8 cellular contexts compared by ENCODE assay signal in genomic region chr2:222424281-222424728, GRCh38. TPM values are rescaled to one million over a fixed set of nuclear protein-coding genes. Genes with fewer than 3 reads are reported as not detected.
A peak's percentile ranks its signal among the peaks of the same experiment; 100 is the strongest.
DNase-seq lines count a peak whose midpoint lies in the region; ATAC-seq and TF ChIP-seq lines count a peak whose summit lies in the region.

Gene SGPP2 (plus strand): TSS chr2:222424543. CDS start chr2:222424603, 60 bp downstream.

- no peak for TF ChIP-seq CTCF in glutamatergic neuron (IDR thresholded peaks at IDR 0.05; ENCODE audit: partially characterized antibody, unreplicated experiment)
- no peak for TF ChIP-seq CTCF in prostate gland (IDR thresholded peaks at IDR 0.05)

- ATAC-seq in HG03280 (IDR thresholded peaks at IDR 0.05; ENCODE audit: unreplicated experiment): peak; percentile 32
- peak; percentile 56 for ATAC-seq in activated CD8-positive, alpha-beta T cell treated with anti-CD3 and anti-CD28 coated beads, Interleukin-2, amount 10 ng/mL, durations not matched to agents 7 days and 5 days

- no peaks in the 10 kb centered on the region for H3K4me1 ChIP-seq in prostate gland (replicated peaks)

- no peaks in the 10 kb centered on the region for H3K9me3 Mint-ChIP-seq in activated CD8-positive, alpha-beta T cell treated with anti-CD3 and anti-CD28 coated beads, Interleukin-2, amount 10 ng/mL, durations not matched to agents 7 days and 5 days (ENCODE audit: insufficient read depth)
- peaks cover 11% of the 10 kb centered on the region for H3K9me3 Mint-ChIP-seq in glutamatergic neuron (ENCODE audit: unreplicated experiment)

- H3K27ac ChIP-seq in prostate gland: no peak within 1 kb of the TSS

- POLR2A ChIA-PET in activated CD8-positive, alpha-beta T cell treated with anti-CD3 and anti-CD28 coated beads, Interleukin-2, amount 10 ng/mL, durations not matched to agents 7 days and 5 days (lab: Charles Lee): no interaction called here

- H3K27ac Mint-ChIP-seq in activated CD8-positive, alpha-beta T cell treated with anti-CD3 and anti-CD28 coated beads, Interleukin-2, amount 10 ng/mL, durations not matched to agents 7 days and 5 days: no peak within 1 kb of the TSS
- no peak within 1 kb of the TSS for H3K27ac Mint-ChIP-seq in glutamatergic neuron (ENCODE audit: unreplicated experiment)

- peak within 1 kb of the TSS; percentile 38 to 42 for H3K4me3 ChIP-seq in prostate gland

- no peaks in the 10 kb centered on the region for H3K9me3 ChIP-seq in prostate gland

- no peak for TF ChIP-seq POLR2A in prostate gland (IDR thresholded peaks at IDR 0.05)

- in situ Hi-C loops in ACHN (cut with HindIII; ENCODE audit: low pct_ligation_motif_present, low pct_unique_long_range_greater_than_20kb, low sequenced_read_pairs): no loop called here

- peaks cover 42% of the 10 kb centered on the region for H3K27me3 Mint-ChIP-seq in activated CD8-positive, alpha-beta T cell treated with anti-CD3 and anti-CD28 coated beads, Interleukin-2, amount 10 ng/mL, durations not matched to agents 7 days and 5 days (ENCODE audit: low read depth)
- H3K27me3 Mint-ChIP-seq in glutamatergic neuron (ENCODE audit: unreplicated experiment): peaks cover 20% of the 10 kb centered on the region

- WGBS in prostate gland: under 1% methylated on average over 35 of the region's 61 CpGs

- H3K36me3 Mint-ChIP-seq in activated CD8-positive, alpha-beta T cell treated with anti-CD3 and anti-CD28 coated beads, Interleukin-2, amount 10 ng/mL, durations not matched to agents 7 days and 5 days (ENCODE audit: low read depth): peaks cover 5% of the 10 kb centered on the region
- H3K36me3 Mint-ChIP-seq in glutamatergic neuron (ENCODE audit: unreplicated experiment): peaks cover 12% of the 10 kb centered on the region

- intact Hi-C loops in prostate gland (cut with DNase I): no loop called here

- H3K4me3 Mint-ChIP-seq in activated CD8-positive, alpha-beta T cell treated with anti-CD3 and anti-CD28 coated beads, Interleukin-2, amount 10 ng/mL, durations not matched to agents 7 days and 5 days: peak within 1 kb of the TSS; percentile 61
- H3K4me3 Mint-ChIP-seq in glutamatergic neuron (ENCODE audit: unreplicated experiment): peak within 1 kb of the TSS; percentile 91

- peaks cover 7% of the 10 kb centered on the region for H3K27me3 ChIP-seq in prostate gland (replicated peaks; ENCODE audit: insufficient read depth)

- H3K4me1 Mint-ChIP-seq in activated CD8-positive, alpha-beta T cell treated with anti-CD3 and anti-CD28 coated beads, Interleukin-2, amount 10 ng/mL, durations not matched to agents 7 days and 5 days (ENCODE audit: low read depth): peaks cover 11% of the 10 kb centered on the region
- peaks cover 11% of the 10 kb centered on the region for H3K4me1 Mint-ChIP-seq in glutamatergic neuron (ENCODE audit: low read depth, unreplicated experiment)

- H3K36me3 ChIP-seq in prostate gland: no peaks in the 10 kb centered on the region

- CTCF ChIA-PET in activated CD8-positive, alpha-beta T cell treated with anti-CD3 and anti-CD28 coated beads, Interleukin-2, amount 10 ng/mL, durations not matched to agents 7 days and 5 days (lab: Charles Lee): no interaction called here

- DNase-seq in 8988T (peak; percentile 40), GM19238 (ENCODE audit: insufficient read length, low spot score) (peak; percentile 38), glutamatergic neuron (peak; percentile 16), prostate gland (ENCODE audit: low spot score) (no peak), NCI-H2107 treated with DMSO at 0.1 percent for 48 hours (lab: John Stamatoyannopoulos, UW; ENCODE audit: unreplicated experiment) (no peak), ACHN (no peak)
- no peak for DNase-seq in activated CD8-positive, alpha-beta T cell treated with anti-CD3 and anti-CD28 coated beads, Interleukin-2, amount 10 ng/mL, durations not matched to agents 7 days and 5 days

RNA-seq across cellular contexts. Expression of gene SGPP2, which starts in this region (rescaled TPM):
- under 1 TPM; 0.08 to 0.11 TPM for total RNA-seq in activated CD8-positive, alpha-beta T cell treated with anti-CD3 and anti-CD28 coated beads, Interleukin-2, amount 10 ng/mL, durations not matched to agents 7 days and 5 days
- total RNA-seq in glutamatergic neuron (ENCODE audit: unreplicated experiment) (2.1 TPM), prostate gland (1 to 10 TPM; 3.3 to 3.7 TPM)

Comparison
In these comparisons a context has a peak if more than half of its experiments do, and no peak if none do; other contexts are left out.
1. Peak in ATAC-seq in activated CD8-positive, alpha-beta T cell treated with anti-CD3 and anti-CD28 coated beads, Interleukin-2, amount 10 ng/mL, durations not matched to agents 7 days and 5 days; RNA of the gene not detected or under 1 TPM.
2. DNase-seq: peak in 8988T (single experiment), GM19238 (single experiment) and glutamatergic neuron (single experiment); none in activated CD8-positive, alpha-beta T cell treated with anti-CD3 and anti-CD28 coated beads, Interleukin-2, amount 10 ng/mL, durations not matched to agents 7 days and 5 days (single experiment), prostate gland (single experiment), NCI-H2107 treated with DMSO at 0.1 percent for 48 hours (single experiment) and ACHN (single experiment).